In genomic region chr2:231935207-231935524, GRCh38 we compare ENCODE assay signal across 29 cellular contexts. TPM values are rescaled to one million over a fixed set of nuclear protein-coding genes. Genes with fewer than 3 reads are reported as not detected.
DNase-seq lines count a peak whose midpoint lies in the region; ATAC-seq, FAIRE-seq and TF ChIP-seq lines count a peak whose summit lies in the region.
"Had no signal": no experiment of that assay in that cellular context is flagged by ENCODE, and none has a peak within 500 bp of the region (broad histone marks: within the 10 kb centered on the region; RNA-seq: fewer than 3 reads in every experiment).

No MANE protein-coding gene starts in this region.

- H3K79me2 ChIP-seq in K562 (ENCODE audit: control insufficient read depth, insufficient read depth, low read length): no peaks in the 10 kb centered on the region

- no peaks in the 10 kb centered on the region for H3K9me1 ChIP-seq in K562 (ENCODE audit: control insufficient read depth, insufficient read depth, low read length)

- no peak for FAIRE-seq in K562 (lab: Jason Lieb, UNC)
- FAIRE-seq: A204.1 had no signal

- H3K9me3 ChIP-seq in K562 (replicated peaks; ENCODE audit: control insufficient read depth, insufficient read depth, low read depth, low read length): no peaks in the 10 kb centered on the region
- H3K9me3 ChIP-seq: adrenal gland, spleen, tibial nerve had no signal

- no peak for TF ChIP-seq RAD21 in K562 (CRISPR knock-in tag; conservative IDR thresholded peaks at IDR 0.05 in 1 of 2, IDR thresholded peaks at IDR 0.05 in 1 of 2)

- POLR2A ChIA-PET in K562 (lab: Yijun Ruan, JAX): interaction anchor here (0.6 kb wide), 1 partner anchor 15 kb away, joined by 4 read pairs; no protein-coding TSS in a partner anchor

- peaks cover 0 to 10% of the 10 kb centered on the region in 2 experiments; a peak in 2 of 5 replicates for H3K4me1 ChIP-seq in K562 (replicated peaks in 1 of 2; ENCODE audit: control insufficient read depth in 2 of 2, insufficient read depth in 2 of 2, low read length in 2 of 2)
- H3K4me1 ChIP-seq: adrenal gland, spleen had no signal

- no peak overlapping the region for H2AFZ ChIP-seq in K562 (ENCODE audit: low read depth, low read length)

- no peak overlapping the region for H3K4me2 ChIP-seq in K562 (ENCODE audit: insufficient read depth, low read length)

- TF ChIP-seq EP300 in K562 (IDR thresholded peaks at IDR 0.05; ENCODE audit: low read length): no peak

- no peak overlapping the region for H3K9ac ChIP-seq in K562 (ENCODE audit: insufficient read depth in 1 of 2, low read depth in 2 of 2, low read length in 2 of 2)

- in situ Hi-C loops in K562 (cut with MboI): no loop called here

- peaks cover 0 to 22% of the 10 kb centered on the region in 2 experiments; a peak in 4 of 5 replicates for H3K27me3 ChIP-seq in K562 (ENCODE audit: control insufficient read depth in 2 of 2, insufficient read depth in 2 of 2, low read length in 2 of 2)
- H3K27me3 ChIP-seq: adrenal gland, tibial nerve had no signal

- H3K36me3 ChIP-seq in K562 (ENCODE audit: control insufficient read depth, insufficient read depth, low read length): no peaks in the 10 kb centered on the region
- H3K36me3 ChIP-seq: adrenal gland, spleen, tibial nerve had no signal

- H4K20me1 ChIP-seq in K562 (replicated peaks; ENCODE audit: control insufficient read depth, insufficient read depth, low read length): 0 out of 2 replicates have a peak, but pooled peaks cover 4% of the 10 kb centered on the region

- CTCF ChIA-PET in K562 (lab: Yijun Ruan, JAX; ENCODE audit: low intra/inter-chr PET ratio): no interaction called here

- TF ChIP-seq POLR2A in K562 (conservative IDR thresholded peaks at IDR 0.05): no peak

- H3K27ac ChIP-seq in K562 (ENCODE audit: extremely low read depth, low read depth, low read length): no peak overlapping the region
- H3K27ac ChIP-seq: adrenal gland, spleen, tibial nerve had no signal

- no TSS peak for BruUV-seq in K562 (replicated peaks; lab: Mats Ljungman, UMichigan)

- WGBS in K562 (ENCODE audit: insufficient coverage, low coverage, missing lambda C conversion rate): 0% methylated on average over 2 of the region's 4 CpGs

- no peak overlapping the region for H3K4me3 ChIP-seq in K562
- H3K4me3 ChIP-seq: adrenal gland, spleen, tibial nerve had no signal

- intact Hi-C loops in Right ventricle myocardium superior (cut with DNase I): no loop called here
- intact Hi-C loops in cardiac septum (cut with DNase I): no loop called here
- intact Hi-C loops in K562 (cut with micrococcal nuclease): no loop called here

- ATAC-seq in Right ventricle myocardium superior (ENCODE audit: poor library complexity) (no peak), K562 (peak; percentile 50), HG03378 (IDR thresholded peaks at IDR 0.05; ENCODE audit: unreplicated experiment) (no peak), HG03175 (IDR thresholded peaks at IDR 0.05; ENCODE audit: unreplicated experiment) (no peak)
- ATAC-seq: activated CD8-positive, alpha-beta T cell treated with anti-CD3 and anti-CD28 coated beads for 36 hours; stimulated activated naive CD8-positive, alpha-beta T cell treated with anti-CD3 and anti-CD28 coated beads, Interleukin-15, Interleukin-2, amounts not matched to agents 100 U/mL and 50 U/mL, for 24 hours had no signal

- DNase-seq in Right ventricle myocardium superior: peak; percentile 53
- DNase-seq in cardiac septum (ENCODE audit: low spot score): no peak
- no peak for DNase-seq in K562 (ENCODE audit: extremely low read depth in 1 of 4, low spot score in 3 of 4)
- peak; percentile 8 for DNase-seq in iPS-NIHi7 (ENCODE audit: extremely low spot score)
- DNase-seq in NCI-H1436 treated with DMSO at 0.1 percent for 48 hours (lab: John Stamatoyannopoulos, UW): no peak
- no peak for DNase-seq in HT-29 (ENCODE audit: low spot score)
- DNase-seq: activated CD4-positive, CD25-positive, alpha-beta regulatory T cell treated with anti-CD3 and anti-CD28 coated beads, Interleukin-2, amount 50 U/mL, for 72 hours; activated CD8-positive, alpha-beta T cell treated with anti-CD3 and anti-CD28 coated beads for 36 hours; activated naive CD4-positive, alpha-beta T cell; activated T-cell treated with anti-CD3 and anti-CD28 coated beads, Interleukin-2, amount 50 U/mL, for 1 hour; cortex of kidney; EL; NCI-H1436; NCI-H2171 treated with DMSO at 0.1 percent for 48 hours; NCI-H526; spleen; stimulated activated CD4-positive, alpha-beta T cell treated with anti-CD3 and anti-CD28 coated beads, Interleukin-4, amount 100 ng/mL, for 24 hours; stimulated activated naive CD8-positive, alpha-beta T cell treated with anti-CD3 and anti-CD28 coated beads, Interleukin-15, Interleukin-2, amounts not matched to agents 100 U/mL and 50 U/mL, for 24 hours; T-helper 9 cell had no signal

- no peak for TF ChIP-seq CTCF in K562 (IDR thresholded peaks at IDR 0.05 in 2 of 3, conservative IDR thresholded peaks at IDR 0.05 in 1 of 3; ENCODE audit: insufficient read depth in 2 of 3, low read depth in 1 of 3, low read length in 3 of 3)

TF ChIP-seq in K562, 482 proteins besides CTCF, POLR2A, EP300 and RAD21 (continues in another document):
- TF ChIP-seq CBFA2T3 (IDR thresholded peaks at IDR 0.05): peak; percentile 7; the same call in 1 of the 2 replicates

RNA-seq across cellular contexts. Expression of gene NPPC, which starts 9.0 kb away (rescaled TPM):
- total RNA-seq in Right ventricle myocardium superior (7.7 TPM), cardiac septum (0.30 TPM), K562 (2014; rRNA removed) (not detected in 2 replicates), K562 (2014; rRNA removed; fragmentation: Illumina TruSeq; extraction: Trizol) (not detected in 2 replicates), K562 (2015; rRNA removed; fragmentation: Illumina TruSeq; extraction: Trizol) (not detected in 2 replicates), K562 (2021) (not detected in 2 replicates)
- total RNA-seq in K562 (2011; cell fraction: chromatin; rRNA removed; ENCODE audit: low replicate concordance): not detected in 2 replicates
- total RNA-seq in K562 (2011; cell fraction: nucleolus; rRNA removed): not detected in 2 replicates
- not detected in 2 replicates for total RNA-seq in K562 (2011; cell fraction: nucleoplasm; rRNA removed)
- polyA plus RNA-seq in K562 (2011; rRNA removed) (not detected in 2 replicates), K562 (2014; fragmentation: Illumina TruSeq; extraction: Trizol) (not detected in 2 replicates), K562 (2014; fragmentation: Nextera tagmentation; extraction: Ambion mirVana) (not detected), K562 (2014; rRNA removed) (not detected in 2 replicates)
- not detected in 2 replicates for polyA plus RNA-seq in K562 (2011; cell fraction: cytosol; rRNA removed)
- polyA plus RNA-seq in K562 (2011; cell fraction: nucleus; rRNA removed): not detected in 2 replicates
- not detected in 2 replicates for polyA plus RNA-seq in K562 (2012)
- not detected in 2 replicates for polyA minus RNA-seq in K562 (2011; rRNA and poly(A)+ RNA removed)
- not detected in 2 replicates for polyA minus RNA-seq in K562 (2011; cell fraction: cytosol; rRNA and poly(A)+ RNA removed)
- not detected in 2 replicates for polyA minus RNA-seq in K562 (2011; cell fraction: nucleus; rRNA and poly(A)+ RNA removed)
- total RNA-seq in HT-29 (2014; rRNA removed; shearing (Covaris generic)): not detected in 2 replicates
- total RNA-seq: H4, lower leg skin, mononuclear cell, pulmonary artery endothelial cell, tibial nerve had no signal
- polyA plus RNA-seq: BJ had no signal

RNA-seq across cellular contexts. Expression of gene DIS3L2, which starts 26.3 kb away (rescaled TPM):
- total RNA-seq in Right ventricle myocardium superior: 17.6 TPM
- 18.6 TPM for total RNA-seq in cardiac septum
- total RNA-seq in K562 (2011; cell fraction: chromatin; rRNA removed; ENCODE audit: low replicate concordance): 50.9 and 73.3 TPM in 2 replicates
- total RNA-seq in K562 (2011; cell fraction: nucleolus; rRNA removed): 20.0 and 25.8 TPM in 2 replicates
- total RNA-seq in K562 (2011; cell fraction: nucleoplasm; rRNA removed): 27.0 and 28.9 TPM in 2 replicates
- 15.1 and 16.8 TPM in 2 replicates for total RNA-seq in K562 (2014; rRNA removed)
- total RNA-seq in K562 (2014; rRNA removed; fragmentation: Illumina TruSeq; extraction: Trizol): 11.2 and 12.5 TPM in 2 replicates
- 10.8 and 11.6 TPM in 2 replicates for total RNA-seq in K562 (2015; rRNA removed; fragmentation: Illumina TruSeq; extraction: Trizol)
- 17.3 and 19.2 TPM in 2 replicates for total RNA-seq in K562 (2021)
- polyA plus RNA-seq in K562 (2011; rRNA removed): 4.2 and 5.8 TPM in 2 replicates
- 6.0 and 10.4 TPM in 2 replicates for polyA plus RNA-seq in K562 (2011; cell fraction: cytosol; rRNA removed)
- 25.1 and 33.5 TPM in 2 replicates for polyA plus RNA-seq in K562 (2011; cell fraction: nucleus; rRNA removed)
- 12.2 and 13.6 TPM in 2 replicates for polyA plus RNA-seq in K562 (2012)
- polyA plus RNA-seq in K562 (2014; fragmentation: Illumina TruSeq; extraction: Trizol): 11.8 and 13.4 TPM in 2 replicates
- 1 to 10 TPM; 1.5 to 1.9 TPM for polyA plus RNA-seq in K562 (2014; fragmentation: Nextera tagmentation; extraction: Ambion mirVana)
- polyA plus RNA-seq in K562 (2014; rRNA removed): 10.4 and 11.0 TPM in 2 replicates
- 7.0 and 8.4 TPM in 2 replicates for polyA minus RNA-seq in K562 (2011; rRNA and poly(A)+ RNA removed)
- polyA minus RNA-seq in K562 (2011; cell fraction: cytosol; rRNA and poly(A)+ RNA removed): 5.3 and 5.9 TPM in 2 replicates
- 15.8 and 20.1 TPM in 2 replicates for polyA minus RNA-seq in K562 (2011; cell fraction: nucleus; rRNA and poly(A)+ RNA removed)
- 24.3 and 29.4 TPM in 2 replicates for total RNA-seq in HT-29 (2014; rRNA removed; shearing (Covaris generic))

Comparison
In these comparisons a context has a peak if more than half of its experiments do, and no peak if none do; other contexts are left out.
1. DNase-seq: peak in Right ventricle myocardium superior (single experiment) and iPS-NIHi7 (single experiment); none in cardiac septum (single experiment), K562 (0 of 4), NCI-H1436 treated with DMSO at 0.1 percent for 48 hours (single experiment) and HT-29 (single experiment).